Comparison of ENCODE assay signal across 22 cellular contexts in the genomic region with DNA sequence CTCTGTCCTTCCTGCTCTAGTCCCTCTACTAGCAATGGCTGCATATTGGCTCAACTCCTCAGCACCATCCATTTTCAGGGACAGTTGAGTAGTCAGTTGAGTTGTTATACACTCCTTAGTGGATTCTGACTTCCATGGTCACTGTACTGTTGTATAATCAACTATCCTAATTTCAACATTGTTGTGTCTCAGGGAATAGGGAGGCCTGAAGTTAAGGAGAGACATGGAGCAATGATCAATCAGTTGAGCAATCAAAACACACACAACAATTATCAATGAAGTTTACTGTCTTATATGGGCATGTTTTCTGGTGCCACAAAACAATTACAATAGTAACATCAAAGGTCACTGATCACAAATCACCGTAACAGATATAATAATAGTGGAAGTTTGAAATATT.
"Had no signal": no experiment of that assay in that cellular context is flagged by ENCODE, and none has a peak within 500 bp of the region (broad histone marks: within the 10 kb centered on the region; RNA-seq: fewer than 3 reads in every experiment).

No MANE protein-coding gene starts in this region.

- H3K4me3 ChIP-seq: colonic mucosa, esophagus squamous epithelium, gastrocnemius medialis, heart right ventricle, left ventricle myocardium inferior, lower lobe of right lung, mucosa of descending colon had no signal

- DNase-seq: colonic mucosa; cortex of kidney; effector CD8-positive, alpha-beta T cell; effector memory CD8-positive, alpha-beta T cell; endodermal cell; erythroblast; esophagus squamous epithelium; foreskin fibroblast; foreskin melanocyte; gastrocnemius medialis; glutamatergic neuron; head of caudate nucleus; heart right ventricle; hippocampal formation; left cardiac atrium; left ventricle myocardium inferior; lower lobe of right lung; mesenchymal stem cell; mucosa of descending colon; naive B cell had no signal

- H3K9me3 ChIP-seq: colonic mucosa, gastrocnemius medialis, lower lobe of right lung had no signal

- H3K4me1 ChIP-seq: colonic mucosa, esophagus squamous epithelium, gastrocnemius medialis, heart right ventricle, left ventricle myocardium inferior, lower lobe of right lung had no signal

- ATAC-seq: effector memory CD8-positive, alpha-beta T cell; esophagus mucosa; gastrocnemius medialis; heart right ventricle; left cardiac atrium; lower lobe of right lung; mucosa of descending colon had no signal

- H3K36me3 ChIP-seq: colonic mucosa, esophagus squamous epithelium, gastrocnemius medialis, heart right ventricle, left ventricle myocardium inferior, lower lobe of right lung had no signal

- H3K27me3 ChIP-seq: colonic mucosa, esophagus squamous epithelium, gastrocnemius medialis, heart right ventricle had no signal

- H3K27ac ChIP-seq: colonic mucosa, epithelial cell of prostate, esophagus squamous epithelium, gastrocnemius medialis, heart right ventricle, left ventricle myocardium inferior, lower lobe of right lung had no signal
